8 cellular contexts compared by ENCODE assay signal in genomic region chr20:31712564-31713311, GRCh38. TPM values are rescaled to one million over a fixed set of nuclear protein-coding genes. Genes with fewer than 3 reads are reported as not detected.
DNase-seq lines count a peak whose midpoint lies in the region; ATAC-seq, FAIRE-seq and TF ChIP-seq lines count a peak whose summit lies in the region.

No MANE protein-coding gene starts in this region.

- FAIRE-seq in HTR-8/SVneo (lab: Jason Lieb, UNC) = peak; percentile 72

- intact Hi-C loops in psoas muscle (cut with DNase I) = loop anchor here in 1 of 2 donors (10.0 kb wide), 1 partner anchor 138 kb away; no protein-coding TSS in a partner anchor

- DNase-seq in AG10803 (ENCODE audit: low read depth) (peak; percentile 89), HTR-8/SVneo (ENCODE audit: insufficient read length, low spot score) (peak; percentile 64), astrocyte of the cerebellum (ENCODE audit: low read depth) (peak; percentile 93), hepatic stellate cell (ENCODE audit: low spot score) (peak; percentile 46), psoas muscle (peak; percentile 87 to 90), OCI-M1 (lab: John Stamatoyannopoulos, UW) (no peak)
- no peak for DNase-seq in stimulated activated CD4-positive, alpha-beta T cell treated with anti-CD3 and anti-CD28 coated beads, Interleukin-2, amount 100 ng/mL, for 48 hours
- no peak for DNase-seq in stimulated activated CD4-positive, alpha-beta T cell treated with anti-CD3 and anti-CD28 coated beads, Interleukin-4, amount 100 ng/mL, for 4 hours

- peaks cover 17 to 37% of the 10 kb centered on the region in 2 donors for H3K36me3 ChIP-seq in psoas muscle (ENCODE audit: insufficient read depth in 1 of 2, low read depth in 1 of 2)

- H3K4me1 ChIP-seq in psoas muscle = peaks cover 94% of the 10 kb centered on the region

- TF ChIP-seq CTCF in AG10803 (conservative IDR thresholded peaks at IDR 0.05; ENCODE audit: low read length) = no peak
- no peak for TF ChIP-seq CTCF in astrocyte of the cerebellum (IDR thresholded peaks at IDR 0.05; ENCODE audit: low read depth, low read length, missing control alignments)
- no peak for TF ChIP-seq CTCF in psoas muscle (IDR thresholded peaks at IDR 0.05)

- ATAC-seq in psoas muscle = peak; percentile 48 to 84 (median 80)

- peak overlapping the region; percentile 50 for H3K4me3 ChIP-seq in AG10803 (ENCODE audit: low read length)
- peak overlapping the region; percentile 22 for H3K4me3 ChIP-seq in astrocyte of the cerebellum (ENCODE audit: low read depth, low read length)
- peak overlapping the region; percentile 53 for H3K4me3 ChIP-seq in psoas muscle

- 9 to 17% (median 14%) methylated on average over 8 of the region's 8 CpGs for WGBS in psoas muscle, 3 donors

- H3K9me3 ChIP-seq in psoas muscle = no peaks in the 10 kb centered on the region

- H3K27me3 ChIP-seq in psoas muscle (ENCODE audit: insufficient read depth in 3 of 3, low read length in 2 of 3) = no peaks in the 10 kb centered on the region

- H3K27ac ChIP-seq in psoas muscle = peak overlapping the region; percentile 85

- in situ Hi-C loops in astrocyte of the cerebellum (cut with HindIII; ENCODE audit: low sequenced_read_pairs) = no loop called here

RNA-seq across cellular contexts. Expression of gene BCL2L1, which starts 9.9 kb away (rescaled TPM):
- 10 to 100 TPM; 34.5 to 95.1 (median 76.3) TPM for total RNA-seq in psoas muscle
- 100 to 1,000 TPM in 1 of 3 donors, 10 to 100 TPM in 2; 42.3 to 204 (median 48.2) TPM for polyA plus RNA-seq in psoas muscle

RNA-seq across cellular contexts. Expression of gene TPX2, which starts 26.4 kb away (rescaled TPM):
- 1 to 10 TPM in 3 of 4 donors, under 1 TPM in 1; 0.63 to 2.2 (median 1.6) TPM for total RNA-seq in psoas muscle
- 1 to 10 TPM; 2.6 to 8.5 (median 3.4) TPM for polyA plus RNA-seq in psoas muscle

Comparison
In these comparisons a context has a peak if more than half of its experiments do, and no peak if none do; other contexts are left out.
1. DNase-seq: peak in AG10803 (single experiment), HTR-8/SVneo (single experiment), astrocyte of the cerebellum (single experiment), hepatic stellate cell (single experiment) and psoas muscle (2 of 2); none in stimulated activated CD4-positive, alpha-beta T cell treated with anti-CD3 and anti-CD28 coated beads, Interleukin-2, amount 100 ng/mL, for 48 hours (0 of 2), OCI-M1 (single experiment) and stimulated activated CD4-positive, alpha-beta T cell treated with anti-CD3 and anti-CD28 coated beads, Interleukin-4, amount 100 ng/mL, for 4 hours (0 of 2).
2. Peak in every context shown above with its lines, with median percentiles within 50 percentile points of each other: H3K4me3 ChIP-seq.